In genomic region chr10:59553127-59553649, GRCh38 we compare ENCODE assay signal across 19 cellular contexts.
"Had no signal": no experiment of that assay in that cellular context is flagged by ENCODE, and none has a peak within 500 bp of the region (broad histone marks: within the 10 kb centered on the region; RNA-seq: fewer than 3 reads in every experiment).

No MANE protein-coding gene starts in this region.

- H3K27ac Mint-ChIP-seq: activated B cell treated with CpG ODN at 0.5 μM for 24 hours; activated CD4-positive, alpha-beta memory T cell treated with anti-CD3 and anti-CD28 coated beads, Interleukin-2, amount 10 ng/mL, durations not matched to agents 7 days and 5 days; activated naive CD8-positive, alpha-beta T cell treated with anti-CD3 and anti-CD28 coated beads, Interleukin-2, amount 10 ng/mL, durations not matched to agents 7 days and 5 days; activated T-helper 17 cell treated with anti-CD3 and anti-CD28 coated beads, Interleukin-2, amount 50 U/mL, for 72 hours; effector memory CD8-positive, alpha-beta T cell; natural killer cell; stimulated activated naive CD8-positive, alpha-beta T cell treated with anti-CD3 and anti-CD28 coated beads, Interleukin-15, Interleukin-2, amounts not matched to agents 100 ng/mL and 50 ng/mL, for 24 hours had no signal

- H3K27me3 Mint-ChIP-seq: activated B cell treated with CpG ODN at 0.5 μM for 24 hours; activated CD4-positive, alpha-beta memory T cell treated with anti-CD3 and anti-CD28 coated beads, Interleukin-2, amount 10 ng/mL, durations not matched to agents 7 days and 5 days had no signal

- H3K4me1 ChIP-seq: esophagus squamous epithelium, prostate gland, upper lobe of right lung had no signal

- ATAC-seq: activated T-helper 17 cell treated with anti-CD3 and anti-CD28 coated beads, Interleukin-2, amount 50 U/mL, for 72 hours; body of pancreas; effector memory CD8-positive, alpha-beta T cell; left cardiac atrium; natural killer cell; right cardiac atrium; upper lobe of right lung had no signal

- H3K27me3 ChIP-seq: body of pancreas, esophagus squamous epithelium, hepatocyte, upper lobe of right lung had no signal

- H3K4me3 ChIP-seq: body of pancreas, esophagus squamous epithelium, hepatocyte, prostate gland, upper lobe of right lung had no signal

- H3K4me3 Mint-ChIP-seq: activated B cell treated with CpG ODN at 0.5 μM for 24 hours; activated CD4-positive, alpha-beta memory T cell treated with anti-CD3 and anti-CD28 coated beads, Interleukin-2, amount 10 ng/mL, durations not matched to agents 7 days and 5 days; activated naive CD8-positive, alpha-beta T cell treated with anti-CD3 and anti-CD28 coated beads, Interleukin-2, amount 10 ng/mL, durations not matched to agents 7 days and 5 days; activated T-helper 17 cell treated with anti-CD3 and anti-CD28 coated beads, Interleukin-2, amount 50 U/mL, for 72 hours; effector memory CD8-positive, alpha-beta T cell; natural killer cell; stimulated activated naive CD8-positive, alpha-beta T cell treated with anti-CD3 and anti-CD28 coated beads, Interleukin-15, Interleukin-2, amounts not matched to agents 100 ng/mL and 50 ng/mL, for 24 hours had no signal

- H3K27ac ChIP-seq: body of pancreas, esophagus squamous epithelium, hepatocyte, prostate gland, upper lobe of right lung had no signal

- H3K36me3 Mint-ChIP-seq: activated naive CD8-positive, alpha-beta T cell treated with anti-CD3 and anti-CD28 coated beads, Interleukin-2, amount 10 ng/mL, durations not matched to agents 7 days and 5 days; natural killer cell had no signal

- H3K4me1 Mint-ChIP-seq: activated B cell treated with CpG ODN at 0.5 μM for 24 hours; activated CD4-positive, alpha-beta memory T cell treated with anti-CD3 and anti-CD28 coated beads, Interleukin-2, amount 10 ng/mL, durations not matched to agents 7 days and 5 days; activated naive CD8-positive, alpha-beta T cell treated with anti-CD3 and anti-CD28 coated beads, Interleukin-2, amount 10 ng/mL, durations not matched to agents 7 days and 5 days; activated T-helper 17 cell treated with anti-CD3 and anti-CD28 coated beads, Interleukin-2, amount 50 U/mL, for 72 hours; natural killer cell had no signal

- DNase-seq: activated B cell treated with CpG ODN at 0.5 μM for 24 hours; activated CD4-positive, alpha-beta memory T cell treated with anti-CD3 and anti-CD28 coated beads, Interleukin-2, amount 10 ng/mL, durations not matched to agents 7 days and 5 days; activated CD4-positive, alpha-beta T cell treated with anti-CD3 and anti-CD28 coated beads for 4 hours; activated naive CD4-positive, alpha-beta T cell; activated naive CD8-positive, alpha-beta T cell treated with anti-CD3 and anti-CD28 coated beads, Interleukin-2, amount 10 ng/mL, durations not matched to agents 7 days and 5 days; activated T-cell treated with anti-CD3 and anti-CD28 coated beads, Interleukin-2, amount 50 U/mL, for 1 hour; body of pancreas; effector memory CD8-positive, alpha-beta T cell; esophagus squamous epithelium; left cardiac atrium; mesendoderm; natural killer cell; right cardiac atrium; stimulated activated CD4-positive, alpha-beta T cell treated with anti-CD3 and anti-CD28 coated beads, Interleukin-2, amount 100 ng/mL, for 24 hours; upper lobe of right lung had no signal

- H3K36me3 ChIP-seq: esophagus squamous epithelium, prostate gland, upper lobe of right lung had no signal

- H3K9me3 ChIP-seq: body of pancreas, esophagus squamous epithelium, prostate gland, upper lobe of right lung had no signal

- H3K9me3 Mint-ChIP-seq: activated B cell treated with CpG ODN at 0.5 μM for 24 hours; activated CD4-positive, alpha-beta memory T cell treated with anti-CD3 and anti-CD28 coated beads, Interleukin-2, amount 10 ng/mL, durations not matched to agents 7 days and 5 days; activated naive CD8-positive, alpha-beta T cell treated with anti-CD3 and anti-CD28 coated beads, Interleukin-2, amount 10 ng/mL, durations not matched to agents 7 days and 5 days; activated T-helper 17 cell treated with anti-CD3 and anti-CD28 coated beads, Interleukin-2, amount 50 U/mL, for 72 hours; effector memory CD8-positive, alpha-beta T cell had no signal
